ENCODE assay signal across 28 cellular contexts in genomic region chr10:79561257-79561656, GRCh38. TPM values are rescaled to one million over a fixed set of nuclear protein-coding genes. Genes with fewer than 3 reads are reported as not detected.
DNase-seq lines count a peak whose midpoint lies in the region; ATAC-seq, FAIRE-seq and TF ChIP-seq lines count a peak whose summit lies in the region.
"Had no signal": no experiment of that assay in that cellular context is flagged by ENCODE, and none has a peak within 500 bp of the region (broad histone marks: within the 10 kb centered on the region; RNA-seq: fewer than 3 reads in every experiment).

No MANE protein-coding gene starts in this region.

- ATAC-seq in HepG2: no peak
- ATAC-seq in body of pancreas: peak; percentile 59
- no peak for ATAC-seq in GM19397 (IDR thresholded peaks at IDR 0.05; ENCODE audit: unreplicated experiment)
- ATAC-seq: SK-N-SH treated with all-trans-retinoic acid at 6 μM for 48 hours had no signal

- in situ Hi-C loops in HepG2 (cut with HindIII; ENCODE audit: extremely low pct_ligation_motif_present, low pct_unique_long_range_greater_than_20kb): loop anchor here (25.0 kb wide), 1 partner anchor 376 kb away; the partner anchor contains the start of gene SFTPD

- no peak for FAIRE-seq in HepG2 (lab: Jason Lieb, UNC)
- FAIRE-seq: GM12892, H54 had no signal

- H3K79me2 ChIP-seq in HepG2 (ENCODE audit: insufficient read depth, low read length): no peaks in the 10 kb centered on the region
- H3K79me2 ChIP-seq in osteoblast (ENCODE audit: insufficient read depth, low read length): no peaks in the 10 kb centered on the region

- DNase-seq in HepG2 (ENCODE audit: low spot score) (no peak), body of pancreas (peak; percentile 32 to 66 (median 56)), osteoblast (ENCODE audit: insufficient read length, low spot score, missing footprints) (peak; percentile 14), NK-92 (lab: John Stamatoyannopoulos, UW; ENCODE audit: unreplicated experiment) (no peak), posterior vena cava (ENCODE audit: low spot score) (no peak)
- DNase-seq: 8988T; ACHN; BE2C; CD8-positive, alpha-beta memory T cell; DMS153; DND-41; NCI-H1048; NCI-H1417; NCI-H1694; NCI-H2029 treated with DMSO at 0.1 percent for 48 hours; NCI-H446 treated with DMSO at 0.1 percent for 48 hours; NCI-H526; OCI-M1; Peyer's patch; SJCRH30 had no signal

- intact Hi-C loops in HepG2 (cut with micrococcal nuclease; ENCODE audit: unreplicated experiment) (no loop called here), body of pancreas (cut with DNase I) (no loop called here), posterior vena cava (cut with DNase I) (loop anchor here in 1 of 2 donors (5.0 kb wide), 1 partner anchor 1111 kb away; no protein-coding TSS in a partner anchor)

- H3K4me2 ChIP-seq in HepG2 (ENCODE audit: low read depth, low read length): no peak overlapping the region
- no peak overlapping the region for H3K4me2 ChIP-seq in osteoblast (ENCODE audit: insufficient read depth, low read length)
- H3K4me2 ChIP-seq: KMS-11 had no signal

- BruUV-seq in HepG2 (replicated peaks; lab: Mats Ljungman, UMichigan): no TSS peak

- H3K4me1 ChIP-seq in liver (ENCODE audit: control insufficient read depth in 4 of 4, insufficient read depth in 4 of 4, low read length in 3 of 4) (peaks cover 0 to 16% (median 8%) of the 10 kb centered on the region in 4 donors), HepG2 (ENCODE audit: insufficient read depth, low read length) (peaks cover 9% of the 10 kb centered on the region; the same call in 1 of the 2 replicates), body of pancreas (peaks cover 27% of the 10 kb centered on the region), osteoblast (ENCODE audit: insufficient read depth, low read length) (no peaks in the 10 kb centered on the region)
- H3K4me1 ChIP-seq: BE2C, Peyer's patch, SJCRH30 had no signal

- H3K36me3 ChIP-seq in liver (ENCODE audit: control insufficient read depth in 4 of 4, insufficient read depth in 3 of 4, low read depth in 1 of 4, low read length in 3 of 4) (no peaks in the 10 kb centered on the region), HepG2 (replicated peaks in 1 of 2; ENCODE audit: control insufficient read depth in 1 of 2, insufficient read depth in 2 of 2, low read length in 2 of 2) (no peaks in the 10 kb centered on the region), body of pancreas (replicated peaks in 1 of 2; ENCODE audit: insufficient read depth in 1 of 2, low read depth in 2 of 2) (no peaks in the 10 kb centered on the region), osteoblast (ENCODE audit: insufficient read depth, low read length) (no peaks in the 10 kb centered on the region)
- H3K36me3 ChIP-seq: BE2C, Peyer's patch, SJCRH30 had no signal

- H2AFZ ChIP-seq in HepG2 (ENCODE audit: low read length): no peak overlapping the region
- H2AFZ ChIP-seq in osteoblast (ENCODE audit: low read length): no peak overlapping the region

- POLR2A ChIA-PET in HepG2 (lab: Yijun Ruan, JAX): no interaction called here

- no peak overlapping the region for H3K4me3 ChIP-seq in liver (ENCODE audit: low read depth in 1 of 3, low read length in 3 of 3)
- no peak overlapping the region for H3K4me3 ChIP-seq in HepG2 (replicated peaks in 1 of 3; ENCODE audit: insufficient read depth in 1 of 3, low read depth in 2 of 3, low read length in 3 of 3)
- H3K4me3 ChIP-seq in body of pancreas: no peak overlapping the region
- H3K4me3 ChIP-seq in osteoblast (ENCODE audit: insufficient read depth, low read length): no peak overlapping the region
- H3K4me3 ChIP-seq: Peyer's patch, SJCRH30 had no signal

- H3K27me3 ChIP-seq in liver (ENCODE audit: control insufficient read depth in 4 of 4, insufficient read depth in 4 of 4, low read length in 3 of 4) (no peaks in the 10 kb centered on the region), HepG2 (ENCODE audit: control insufficient read depth in 1 of 2, insufficient read depth in 2 of 2, low read length in 2 of 2) (peaks cover 1 to 27% of the 10 kb centered on the region in 2 experiments), body of pancreas (no peaks in the 10 kb centered on the region), osteoblast (ENCODE audit: insufficient read depth, low read length) (peaks cover 30% of the 10 kb centered on the region)
- H3K27me3 ChIP-seq: Peyer's patch, SJCRH30 had no signal

- TF ChIP-seq CTCF in liver (IDR thresholded peaks at IDR 0.05; ENCODE audit: low read depth, low read length, missing input control) (no peak), HepG2 (CRISPR knock-in tag; IDR thresholded peaks at IDR 0.05) (no peak), body of pancreas (IDR thresholded peaks at IDR 0.05) (no peak), osteoblast (IDR thresholded peaks at IDR 0.05; ENCODE audit: extremely low read depth, low read depth, low read length) (no peak)

- H3K9ac ChIP-seq in liver (ENCODE audit: low read depth in 1 of 2, low read length in 2 of 2) (no peak overlapping the region), HepG2 (ENCODE audit: insufficient read depth, low read depth, low read length) (no peak overlapping the region)
- H3K9ac ChIP-seq: KMS-11 had no signal

- TF ChIP-seq RAD21 in liver (IDR thresholded peaks at IDR 0.05): no peak
- TF ChIP-seq RAD21 in HepG2 (CRISPR knock-in tag; IDR thresholded peaks at IDR 0.05): no peak

- WGBS in liver: 36% methylated on average over 3 of the region's 3 CpGs
- 7% methylated on average over 3 of the region's 3 CpGs for WGBS in HepG2 (ENCODE audit: low lambda C conversion rate)
- 11 to 26% methylated on average over 2 to 3 of the region's 3 CpGs for WGBS in body of pancreas, 2 donors

- TF ChIP-seq POLR2A in HepG2 (IDR thresholded peaks at IDR 0.05; ENCODE audit: insufficient read depth in 1 of 2, low read depth in 2 of 2, low read length in 2 of 2) (no peak), body of pancreas (IDR thresholded peaks at IDR 0.05) (no peak)

- no peaks in the 10 kb centered on the region for H3K9me3 ChIP-seq in liver (ENCODE audit: control insufficient read depth in 4 of 4, low read length in 3 of 4)
- H3K9me3 ChIP-seq in HepG2 (ENCODE audit: low read length): no peaks in the 10 kb centered on the region
- no peaks in the 10 kb centered on the region for H3K9me3 ChIP-seq in body of pancreas
- no peaks in the 10 kb centered on the region for H3K9me3 ChIP-seq in osteoblast (ENCODE audit: low read depth, low read length)
- H3K9me3 ChIP-seq: BE2C, Peyer's patch, SJCRH30 had no signal

- TF ChIP-seq EP300 in HepG2 (IDR thresholded peaks at IDR 0.05; ENCODE audit: low read depth in 2 of 2, low read length in 2 of 2) (no peak), HepG2 (CRISPR knock-in tag; IDR thresholded peaks at IDR 0.05; ENCODE audit: borderline replicate concordance) (no peak)

- CTCF ChIA-PET in HepG2 (lab: Yijun Ruan, JAX; ENCODE audit: low intra/inter-chr PET ratio, low total read pairs): interaction anchor here (1.3 to 1.4 kb wide), 2 partner anchors 48 to 368 kb away, joined by 9 to 13 read pairs; no protein-coding TSS in a partner anchor

- H4K20me1 ChIP-seq in HepG2 (ENCODE audit: insufficient read depth, low read length) (no peaks in the 10 kb centered on the region), osteoblast (ENCODE audit: insufficient read depth, low read length) (no peaks in the 10 kb centered on the region)

- H3K27ac ChIP-seq in liver (ENCODE audit: low read depth in 1 of 2, low read length in 2 of 2) (peak overlapping the region; percentile 46 to 64), HepG2 (ENCODE audit: extremely low read length, insufficient read depth, low read length) (no peak overlapping the region), body of pancreas (peak overlapping the region in 1 of 4 donors; percentile 8), osteoblast (ENCODE audit: low read depth, low read length) (no peak overlapping the region)
- H3K27ac ChIP-seq: KMS-11, Peyer's patch, SJCRH30 had no signal

RNA-seq across cellular contexts. Expression of gene SFTPA2, which starts 1.1 kb away (rescaled TPM):
- total RNA-seq in liver: under 1 TPM in 1 of 2 donors, not detected in 1; 0.17 TPM
- not detected for polyA plus RNA-seq in liver
- not detected in 2 replicates for total RNA-seq in HepG2 (2016; rRNA removed; fragmentation: Illumina TruSeq; extraction: Trizol)
- total RNA-seq in HepG2 (2016; cell fraction: cytosol; rRNA removed; fragmentation: Illumina TruSeq; extraction: Trizol; ENCODE audit: low read depth): not detected in 2 replicates
- total RNA-seq in HepG2 (2016; cell fraction: insoluble cytoplasmic fraction; rRNA removed; fragmentation: Illumina TruSeq; extraction: Trizol): not detected in 2 replicates
- not detected in 2 replicates for total RNA-seq in HepG2 (2016; cell fraction: membrane; rRNA removed; fragmentation: Illumina TruSeq; extraction: Trizol)
- total RNA-seq in HepG2 (2016; cell fraction: nucleus; rRNA removed; fragmentation: Illumina TruSeq; extraction: Trizol): not detected in 2 replicates
- polyA plus RNA-seq in HepG2 (2011; rRNA removed): 0.04 and 0.07 TPM in 2 replicates
- 0.03 TPM in 1 of 2 replicates, not detected in the other for polyA plus RNA-seq in HepG2 (2011; cell fraction: cytosol; rRNA removed)
- 0.18 and 0.31 TPM in 2 replicates for polyA plus RNA-seq in HepG2 (2011; cell fraction: nucleus; rRNA removed)
- 0.07 TPM in 1 of 2 replicates, not detected in the other for polyA plus RNA-seq in HepG2 (2012)
- not detected in 2 replicates for polyA plus RNA-seq in HepG2 (2016; cell fraction: cytosol; fragmentation: Illumina TruSeq; extraction: Trizol; ENCODE audit: low read depth)
- polyA plus RNA-seq in HepG2 (2016; cell fraction: insoluble cytoplasmic fraction; fragmentation: Illumina TruSeq; extraction: Trizol; ENCODE audit: low read depth): not detected in 2 replicates
- not detected in 2 replicates for polyA plus RNA-seq in HepG2 (2016; cell fraction: membrane; fragmentation: Illumina TruSeq; extraction: Trizol; ENCODE audit: low read depth)
- not detected in 2 replicates for polyA plus RNA-seq in HepG2 (2016; cell fraction: nucleus; fragmentation: Illumina TruSeq; extraction: Trizol; ENCODE audit: insufficient read depth, low read depth)
- polyA minus RNA-seq in HepG2 (2011; rRNA and poly(A)+ RNA removed; ENCODE audit: low replicate concordance): not detected in 2 replicates
- not detected in 2 replicates for polyA minus RNA-seq in HepG2 (2011; cell fraction: cytosol; rRNA and poly(A)+ RNA removed)
- polyA minus RNA-seq in HepG2 (2011; cell fraction: nucleus; rRNA and poly(A)+ RNA removed): 0.87 TPM in 1 of 2 replicates, not detected in the other
- 1 to 10 TPM in 1 of 2 donors, not detected in 1; 1.6 TPM for total RNA-seq in body of pancreas
- not detected in 2 replicates for total RNA-seq in osteoblast
- 1 to 10 TPM in 1 of 2 donors, under 1 TPM in 1; 0.19 to 2.6 TPM for total RNA-seq in posterior vena cava
- total RNA-seq: CD8-positive, alpha-beta memory T cell; Peyer's patch; SJCRH30 had no signal
- polyA plus RNA-seq: CD14-positive monocyte; CD8-positive, alpha-beta memory T cell; IgD-negative memory B cell had no signal

RNA-seq across cellular contexts. Expression of gene EIF5AL1, which starts 48.9 kb away (rescaled TPM):
- total RNA-seq in liver (under 1 TPM; 0.05 to 0.08 TPM), HepG2 (2016; rRNA removed; fragmentation: Illumina TruSeq; extraction: Trizol) (0.14 and 0.22 TPM in 2 replicates), body of pancreas (not detected), osteoblast (0.72 and 0.88 TPM in 2 replicates), posterior vena cava (under 1 TPM; 0.19 to 0.37 TPM)
- polyA plus RNA-seq in liver (1 to 10 TPM in 1 of 2 donors, under 1 TPM in 1; 0.96 to 2.1 TPM), HepG2 (2011; rRNA removed) (0.34 and 0.50 TPM in 2 replicates)
- total RNA-seq in HepG2 (2016; cell fraction: cytosol; rRNA removed; fragmentation: Illumina TruSeq; extraction: Trizol; ENCODE audit: low read depth): 0.18 and 0.20 TPM in 2 replicates
- total RNA-seq in HepG2 (2016; cell fraction: insoluble cytoplasmic fraction; rRNA removed; fragmentation: Illumina TruSeq; extraction: Trizol): 0.15 TPM in 2 replicates
- 0.09 and 0.10 TPM in 2 replicates for total RNA-seq in HepG2 (2016; cell fraction: membrane; rRNA removed; fragmentation: Illumina TruSeq; extraction: Trizol)
- total RNA-seq in HepG2 (2016; cell fraction: nucleus; rRNA removed; fragmentation: Illumina TruSeq; extraction: Trizol): not detected in 2 replicates
- 0.42 and 1.0 TPM in 2 replicates for polyA plus RNA-seq in HepG2 (2011; cell fraction: cytosol; rRNA removed)
- 0.10 and 0.28 TPM in 2 replicates for polyA plus RNA-seq in HepG2 (2011; cell fraction: nucleus; rRNA removed)
- 1.0 and 1.3 TPM in 2 replicates for polyA plus RNA-seq in HepG2 (2012)
- 0.35 and 0.40 TPM in 2 replicates for polyA plus RNA-seq in HepG2 (2016; cell fraction: cytosol; fragmentation: Illumina TruSeq; extraction: Trizol; ENCODE audit: low read depth)
- 0.53 and 0.80 TPM in 2 replicates for polyA plus RNA-seq in HepG2 (2016; cell fraction: insoluble cytoplasmic fraction; fragmentation: Illumina TruSeq; extraction: Trizol; ENCODE audit: low read depth)
- 0.42 and 0.56 TPM in 2 replicates for polyA plus RNA-seq in HepG2 (2016; cell fraction: membrane; fragmentation: Illumina TruSeq; extraction: Trizol; ENCODE audit: low read depth)
- 0.33 and 0.45 TPM in 2 replicates for polyA plus RNA-seq in HepG2 (2016; cell fraction: nucleus; fragmentation: Illumina TruSeq; extraction: Trizol; ENCODE audit: insufficient read depth, low read depth)
- polyA minus RNA-seq in HepG2 (2011; rRNA and poly(A)+ RNA removed; ENCODE audit: low replicate concordance): 0.14 and 0.80 TPM in 2 replicates
- polyA minus RNA-seq in HepG2 (2011; cell fraction: cytosol; rRNA and poly(A)+ RNA removed): 0.26 and 0.30 TPM in 2 replicates
- 0.12 and 0.13 TPM in 2 replicates for polyA minus RNA-seq in HepG2 (2011; cell fraction: nucleus; rRNA and poly(A)+ RNA removed)

RNA-seq across cellular contexts. Expression of gene SFTPA1, which starts 49.5 kb away (rescaled TPM):
- total RNA-seq in liver: not detected
- not detected for polyA plus RNA-seq in liver
- not detected in 2 replicates for total RNA-seq in HepG2 (2016; rRNA removed; fragmentation: Illumina TruSeq; extraction: Trizol)
- not detected in 2 replicates for total RNA-seq in HepG2 (2016; cell fraction: cytosol; rRNA removed; fragmentation: Illumina TruSeq; extraction: Trizol; ENCODE audit: low read depth)
- total RNA-seq in HepG2 (2016; cell fraction: insoluble cytoplasmic fraction; rRNA removed; fragmentation: Illumina TruSeq; extraction: Trizol): not detected in 2 replicates
- not detected in 2 replicates for total RNA-seq in HepG2 (2016; cell fraction: membrane; rRNA removed; fragmentation: Illumina TruSeq; extraction: Trizol)
- not detected in 2 replicates for total RNA-seq in HepG2 (2016; cell fraction: nucleus; rRNA removed; fragmentation: Illumina TruSeq; extraction: Trizol)
- polyA plus RNA-seq in HepG2 (2011; rRNA removed): not detected in 2 replicates
- not detected in 2 replicates for polyA plus RNA-seq in HepG2 (2011; cell fraction: cytosol; rRNA removed)
- polyA plus RNA-seq in HepG2 (2011; cell fraction: nucleus; rRNA removed): not detected in 2 replicates
- polyA plus RNA-seq in HepG2 (2012): not detected in 2 replicates
- not detected in 2 replicates for polyA plus RNA-seq in HepG2 (2016; cell fraction: cytosol; fragmentation: Illumina TruSeq; extraction: Trizol; ENCODE audit: low read depth)
- not detected in 2 replicates for polyA plus RNA-seq in HepG2 (2016; cell fraction: insoluble cytoplasmic fraction; fragmentation: Illumina TruSeq; extraction: Trizol; ENCODE audit: low read depth)
- polyA plus RNA-seq in HepG2 (2016; cell fraction: membrane; fragmentation: Illumina TruSeq; extraction: Trizol; ENCODE audit: low read depth): not detected in 2 replicates
- not detected in 2 replicates for polyA plus RNA-seq in HepG2 (2016; cell fraction: nucleus; fragmentation: Illumina TruSeq; extraction: Trizol; ENCODE audit: insufficient read depth, low read depth)
- not detected in 2 replicates for polyA minus RNA-seq in HepG2 (2011; rRNA and poly(A)+ RNA removed; ENCODE audit: low replicate concordance)
- not detected in 2 replicates for polyA minus RNA-seq in HepG2 (2011; cell fraction: cytosol; rRNA and poly(A)+ RNA removed)
- polyA minus RNA-seq in HepG2 (2011; cell fraction: nucleus; rRNA and poly(A)+ RNA removed): not detected in 2 replicates
- total RNA-seq in body of pancreas: under 1 TPM in 1 of 2 donors, not detected in 1; 0.26 TPM
- not detected in 2 replicates for total RNA-seq in osteoblast
- total RNA-seq in posterior vena cava: under 1 TPM in 1 of 2 donors, not detected in 1; 0.83 TPM
- total RNA-seq: CD8-positive, alpha-beta memory T cell; Peyer's patch; SJCRH30 had no signal
- polyA plus RNA-seq: CD14-positive monocyte; CD8-positive, alpha-beta memory T cell; IgD-negative memory B cell had no signal

Comparison
In these comparisons a context has a peak if more than half of its experiments do, and no peak if none do; other contexts are left out.
1. H3K27ac ChIP-seq: peak in liver (2 of 2); none in HepG2 (single experiment) and osteoblast (single experiment).
2. DNase-seq: peak in body of pancreas (4 of 4) and osteoblast (single experiment); none in HepG2 (single experiment), NK-92 (single experiment) and posterior vena cava (single experiment).